In genomic region chr2:74767618-74768017, GRCh38 we compare ENCODE assay signal across 15 cellular contexts.
"Had no signal": no experiment of that assay in that cellular context is flagged by ENCODE, and none has a peak within 500 bp of the region (broad histone marks: within the 10 kb centered on the region; RNA-seq: fewer than 3 reads in every experiment).

No MANE protein-coding gene starts in this region.

- H3K27ac ChIP-seq: body of pancreas, epithelial cell of prostate, ovary, SK-N-MC, tibial nerve, WERI-Rb-1 had no signal

- H3K4me1 ChIP-seq: body of pancreas, tibial nerve had no signal

- H3K27me3 ChIP-seq: body of pancreas, ovary, stomach, tibial nerve had no signal

- H3K36me3 ChIP-seq: ovary, stomach, tibial nerve, WERI-Rb-1 had no signal

- ATAC-seq: activated CD4-positive, alpha-beta T cell treated with anti-CD3 and anti-CD28 coated beads for 36 hours; activated CD8-positive, alpha-beta T cell treated with anti-CD3 and anti-CD28 coated beads, Interleukin-2, amount 10 ng/mL, durations not matched to agents 7 days and 5 days; body of pancreas; effector memory CD8-positive, alpha-beta T cell; natural killer cell treated with Interleukin-12 subunit alpha and Interleukin-12 subunit beta and Interleukin-15 and Interleukin-18, amount 100 ng/mL, for 72 hours had no signal

- H3K4me3 ChIP-seq: body of pancreas, ovary, SK-N-MC, stomach, tibial nerve had no signal

- DNase-seq: activated CD4-positive, alpha-beta T cell treated with anti-CD3 and anti-CD28 coated beads for 36 hours; activated CD8-positive, alpha-beta T cell treated with anti-CD3 and anti-CD28 coated beads, Interleukin-2, amount 10 ng/mL, durations not matched to agents 7 days and 5 days; activated naive CD4-positive, alpha-beta T cell treated with anti-CD3 and anti-CD28 coated beads for 36 hours; body of pancreas; effector memory CD8-positive, alpha-beta T cell; hypothalamus; ovary; stimulated activated CD4-positive, alpha-beta T cell treated with anti-CD3 and anti-CD28 coated beads, Interleukin-4, amount 100 ng/mL, for 4 hours; stomach; T-helper 1 cell; WERI-Rb-1 had no signal

- H3K9me3 ChIP-seq: body of pancreas, ovary, stomach, tibial nerve had no signal
